Comparison of ENCODE assay signal across 15 cellular contexts in genomic region chr16:23862556-23862955, GRCh38. TPM values are rescaled to one million over a fixed set of nuclear protein-coding genes. Genes with fewer than 3 reads are reported as not detected.
DNase-seq lines count a peak whose midpoint lies in the region; ATAC-seq and TF ChIP-seq lines count a peak whose summit lies in the region.
"Had no signal": no experiment of that assay in that cellular context is flagged by ENCODE, and none has a peak within 500 bp of the region (broad histone marks: within the 10 kb centered on the region; RNA-seq: fewer than 3 reads in every experiment).

No MANE protein-coding gene starts in this region.

- peak overlapping the region; percentile 42 for H3K27ac Mint-ChIP-seq in activated naive CD4-positive, alpha-beta T cell treated with anti-CD3 and anti-CD28 coated beads, Interleukin-2, amount 50 U/mL, for 24 hours
- H3K27ac Mint-ChIP-seq in activated naive CD4-positive, alpha-beta T cell treated with anti-CD3 and anti-CD28 coated beads, Interleukin-2, amount 50 U/mL, for 72 hours: no peak overlapping the region

- H3K9me2 ChIP-seq in DOHH2 (replicated peaks; ENCODE audit: control insufficient read depth, low read length) (no peaks in the 10 kb centered on the region), Karpas-422 (replicated peaks; ENCODE audit: insufficient read depth, low read length) (no peaks in the 10 kb centered on the region)

- H3F3A ChIP-seq in DOHH2 (ENCODE audit: control insufficient read depth, insufficient read depth): peaks cover 12% of the 10 kb centered on the region

- H3K4me1 ChIP-seq in DOHH2 (ENCODE audit: control insufficient read depth, low read length) (peaks cover 78% of the 10 kb centered on the region), Karpas-422 (ENCODE audit: low read length) (peaks cover 74% of the 10 kb centered on the region), spleen (peaks cover 62 to 100% (median 92%) of the 10 kb centered on the region in 6 donors)
- H3K4me1 ChIP-seq: A549 had no signal

- intact Hi-C loops in spleen (cut with DNase I; ENCODE audit: low total_unique reads): no loop called here

- H3K4me2 ChIP-seq in DOHH2 (ENCODE audit: low read length): peak overlapping the region; percentile 76
- H3K4me2 ChIP-seq in Karpas-422 (ENCODE audit: low read depth, low read length, poor library complexity, severe bottlenecking): peak overlapping the region; percentile 1

- H3K36me3 ChIP-seq in DOHH2 (ENCODE audit: control insufficient read depth, low read length): no peaks in the 10 kb centered on the region
- no peaks in the 10 kb centered on the region for H3K36me3 ChIP-seq in Karpas-422 (ENCODE audit: insufficient read depth, low read length)
- H3K36me3 ChIP-seq in spleen: no peaks in the 10 kb centered on the region

- H3K4me1 Mint-ChIP-seq in activated naive CD4-positive, alpha-beta T cell treated with anti-CD3 and anti-CD28 coated beads, Interleukin-2, amount 50 U/mL, for 24 hours: peaks cover 82% of the 10 kb centered on the region

- no peak for TF ChIP-seq POLR2A in spleen (IDR thresholded peaks at IDR 0.05)

- no peaks in the 10 kb centered on the region for H4K20me1 ChIP-seq in DOHH2 (ENCODE audit: control insufficient read depth, insufficient read depth, low read depth, low read length)
- no peaks in the 10 kb centered on the region for H4K20me1 ChIP-seq in Karpas-422 (ENCODE audit: insufficient read depth, low read depth, low read length)

- peaks cover 3% of the 10 kb centered on the region; the same call in 1 of the 2 replicates for H3K79me2 ChIP-seq in DOHH2 (ENCODE audit: control insufficient read depth, low read length)
- no peaks in the 10 kb centered on the region for H3K79me2 ChIP-seq in Karpas-422 (ENCODE audit: low read length)

- no peak for TF ChIP-seq CTCF in DOHH2 (IDR thresholded peaks at IDR 0.05; ENCODE audit: low read depth, low read length, poor library complexity, severe bottlenecking)
- no peak for TF ChIP-seq CTCF in spleen (IDR thresholded peaks at IDR 0.05 in 8 of 11, conservative IDR thresholded peaks at IDR 0.05 in 3 of 11)

- H3K4me3 Mint-ChIP-seq in activated naive CD4-positive, alpha-beta T cell treated with anti-CD3 and anti-CD28 coated beads, Interleukin-2, amount 50 U/mL, for 24 hours: no peak overlapping the region

- H3K36me3 Mint-ChIP-seq in activated naive CD4-positive, alpha-beta T cell treated with anti-CD3 and anti-CD28 coated beads, Interleukin-2, amount 50 U/mL, for 24 hours: no peaks in the 10 kb centered on the region
- no peaks in the 10 kb centered on the region for H3K36me3 Mint-ChIP-seq in activated naive CD4-positive, alpha-beta T cell treated with anti-CD3 and anti-CD28 coated beads, Interleukin-2, amount 50 U/mL, for 72 hours

- H3K27ac ChIP-seq in DOHH2 (ENCODE audit: low read depth, low read length): peak overlapping the region; percentile 55; the same call in 1 of the 2 replicates
- H3K27ac ChIP-seq in Karpas-422 (ENCODE audit: low read length): no peak overlapping the region
- H3K27ac ChIP-seq in spleen: peak overlapping the region in 5 of 8 donors; percentile 12 to 88 (median 83)
- H3K27ac ChIP-seq: A549 had no signal

- H2AFZ ChIP-seq in Karpas-422 (ENCODE audit: low read length): no peak overlapping the region

- H3K9me3 ChIP-seq in DOHH2 (ENCODE audit: control insufficient read depth, insufficient read depth, low read length) (no peaks in the 10 kb centered on the region), Karpas-422 (ENCODE audit: low read length) (no peaks in the 10 kb centered on the region), spleen (no peaks in the 10 kb centered on the region)
- H3K9me3 ChIP-seq: A549 had no signal

- H3K4me3 ChIP-seq in DOHH2 (ENCODE audit: low read length): peak overlapping the region; percentile 18; the same call in 1 of the 2 replicates
- no peak overlapping the region for H3K4me3 ChIP-seq in Karpas-422 (ENCODE audit: low read length)
- no peak overlapping the region for H3K4me3 ChIP-seq in spleen
- H3K4me3 ChIP-seq: A549 had no signal

- no peak for ATAC-seq in activated naive CD4-positive, alpha-beta T cell treated with anti-CD3 and anti-CD28 coated beads, Interleukin-2, amount 50 U/mL, for 72 hours
- no peak for ATAC-seq in GM18519 (IDR thresholded peaks at IDR 0.05; ENCODE audit: low FRiP score, unreplicated experiment)
- ATAC-seq: A549 had no signal

- no peaks in the 10 kb centered on the region for H3K9me3 Mint-ChIP-seq in activated naive CD4-positive, alpha-beta T cell treated with anti-CD3 and anti-CD28 coated beads, Interleukin-2, amount 50 U/mL, for 24 hours
- peaks cover 0 to 3% of the 10 kb centered on the region in 2 donors for H3K9me3 Mint-ChIP-seq in activated naive CD4-positive, alpha-beta T cell treated with anti-CD3 and anti-CD28 coated beads, Interleukin-2, amount 50 U/mL, for 72 hours

- 73 to 84% (median 81%) methylated on average over 6 of the region's 6 CpGs for WGBS in spleen, 5 donors

- DNase-seq in activated naive CD4-positive, alpha-beta T cell treated with anti-CD3 and anti-CD28 coated beads, Interleukin-2, amount 50 U/mL, for 72 hours (ENCODE audit: low spot score in 2 of 2): no peak
- DNase-seq in Karpas-422: no peak
- DNase-seq in spleen: no peak
- no peak for DNase-seq in NOMO-1 (lab: John Stamatoyannopoulos, UW; ENCODE audit: unreplicated experiment in 2 of 2)
- DNase-seq: AML-193, DMS153, NCI-H1417 treated with DMSO at 0.1 percent for 48 hours, NCI-H2029 treated with DMSO at 0.1 percent for 48 hours, NCI-H510A, SHP77 treated with DMSO at 0.1 percent for 48 hours had no signal

- no peaks in the 10 kb centered on the region for H3K27me3 Mint-ChIP-seq in activated naive CD4-positive, alpha-beta T cell treated with anti-CD3 and anti-CD28 coated beads, Interleukin-2, amount 50 U/mL, for 24 hours

- no peak overlapping the region for H3K9ac ChIP-seq in Karpas-422 (ENCODE audit: low read length)

- H3K27me3 ChIP-seq in DOHH2 (ENCODE audit: control insufficient read depth, low read length): no peaks in the 10 kb centered on the region
- H3K27me3 ChIP-seq in Karpas-422 (ENCODE audit: low read length): no peaks in the 10 kb centered on the region
- no peaks in the 10 kb centered on the region for H3K27me3 ChIP-seq in spleen (replicated peaks in 1 of 7)

RNA-seq across cellular contexts. Expression of gene PRKCB, which starts 26.8 kb away (rescaled TPM):
- total RNA-seq in activated naive CD4-positive, alpha-beta T cell treated with anti-CD3 and anti-CD28 coated beads, Interleukin-2, amount 50 U/mL, for 72 hours: 10 to 100 TPM; 47.8 to 89.9 TPM
- 9.0 and 21.7 TPM in 2 replicates for total RNA-seq in Karpas-422 (2014; rRNA removed; shearing (Covaris generic); ENCODE audit: low replicate concordance)
- total RNA-seq in spleen: 100 to 1,000 TPM; 169 to 284 (median 189) TPM
- polyA plus RNA-seq in spleen: 10 to 100 TPM; 33.8 to 53.5 (median 39.3) TPM
- total RNA-seq: LHCN-M2 had no signal
